ENCODE assay signal across 22 cellular contexts in genomic region chr10:112189465-112189864, GRCh38. TPM values are rescaled to one million over a fixed set of nuclear protein-coding genes. Genes with fewer than 3 reads are reported as not detected.
DNase-seq lines count a peak whose midpoint lies in the region; ATAC-seq and TF ChIP-seq lines count a peak whose summit lies in the region.
"Had no signal": no experiment of that assay in that cellular context is flagged by ENCODE, and none has a peak within 500 bp of the region (broad histone marks: within the 10 kb centered on the region; RNA-seq: fewer than 3 reads in every experiment).

No MANE protein-coding gene starts in this region.

- H2AFZ ChIP-seq in DND-41 (ENCODE audit: low read depth, low read length), result peak overlapping the region; percentile 21; the same call in 1 of the 2 replicates

- H3K9me3 ChIP-seq in DND-41 (ENCODE audit: insufficient read depth, low read length, severe bottlenecking) (no peaks in the 10 kb centered on the region), liver (ENCODE audit: control insufficient read depth in 4 of 4, low read length in 3 of 4) (no peaks in the 10 kb centered on the region), vagina (no peaks in the 10 kb centered on the region)
- no peaks in the 10 kb centered on the region for H3K9me3 ChIP-seq in effector memory CD4-positive, alpha-beta T cell (ENCODE audit: control insufficient read depth, low read length)

- no peak for TF ChIP-seq POLR2A in vagina (IDR thresholded peaks at IDR 0.05)

- no peaks in the 10 kb centered on the region for H3K79me2 ChIP-seq in DND-41 (ENCODE audit: insufficient read depth, low read length)

- H3K4me1 ChIP-seq in DND-41 (ENCODE audit: insufficient read depth, low read length) (peaks cover 9% of the 10 kb centered on the region), liver (ENCODE audit: control insufficient read depth in 4 of 4, insufficient read depth in 4 of 4, low read length in 3 of 4) (peaks cover 9 to 66% (median 39%) of the 10 kb centered on the region in 4 donors), vagina (peaks cover under 1% of the 10 kb centered on the region)
- H3K4me1 ChIP-seq in effector memory CD4-positive, alpha-beta T cell (ENCODE audit: control insufficient read depth, insufficient read depth, low read length, poor library complexity, severe bottlenecking), result no peaks in the 10 kb centered on the region

- H4K20me1 ChIP-seq in DND-41 (ENCODE audit: insufficient read depth, low read length), result no peaks in the 10 kb centered on the region

- no peak overlapping the region for H3K4me2 ChIP-seq in DND-41 (ENCODE audit: insufficient read depth, low read length)
- H3K4me2 ChIP-seq: KMS-11 had no signal

- intact Hi-C loops in vagina (cut with DNase I), result no loop called here

- H3K36me3 ChIP-seq in DND-41 (ENCODE audit: insufficient read depth, low read length) (no peaks in the 10 kb centered on the region), liver (ENCODE audit: control insufficient read depth in 4 of 4, insufficient read depth in 3 of 4, low read depth in 1 of 4, low read length in 3 of 4) (peaks cover 0 to 10% (median 2%) of the 10 kb centered on the region in 4 donors), vagina (no peaks in the 10 kb centered on the region)
- H3K36me3 ChIP-seq in effector memory CD4-positive, alpha-beta T cell (ENCODE audit: control insufficient read depth, insufficient read depth, low read length), result no peaks in the 10 kb centered on the region

- ATAC-seq in DND-41 (ENCODE audit: insufficient read depth, low read depth), result no peak
- ATAC-seq: Right ventricle myocardium inferior had no signal

- TF ChIP-seq CTCF in DND-41 (IDR thresholded peaks at IDR 0.05; ENCODE audit: borderline replicate concordance, extremely low read depth, low read length, poor library complexity, severe bottlenecking), result no peak
- TF ChIP-seq CTCF in liver (IDR thresholded peaks at IDR 0.05; ENCODE audit: low read depth, low read length, missing input control), result no peak
- TF ChIP-seq CTCF in vagina (IDR thresholded peaks at IDR 0.05), result no peak

- H3K9ac ChIP-seq in DND-41 (ENCODE audit: low read depth, low read length) (no peak overlapping the region), liver (ENCODE audit: low read depth in 1 of 2, low read length in 2 of 2) (no peak overlapping the region)
- H3K9ac ChIP-seq: KMS-11 had no signal

- 39% methylated on average over 5 of the region's 5 CpGs for WGBS in liver

- TF ChIP-seq RAD21 in liver (IDR thresholded peaks at IDR 0.05), result no peak

- H3K27me3 ChIP-seq in DND-41 (ENCODE audit: insufficient read depth, low read length, poor library complexity), result no peaks in the 10 kb centered on the region
- no peaks in the 10 kb centered on the region for H3K27me3 ChIP-seq in liver (ENCODE audit: control insufficient read depth in 4 of 4, insufficient read depth in 4 of 4, low read length in 3 of 4)
- no peaks in the 10 kb centered on the region for H3K27me3 ChIP-seq in vagina
- no peaks in the 10 kb centered on the region for H3K27me3 ChIP-seq in effector memory CD4-positive, alpha-beta T cell (replicated peaks; ENCODE audit: control insufficient read depth, insufficient read depth, low read length, poor library complexity, severe bottlenecking)

- H3K4me3 ChIP-seq in DND-41 (ENCODE audit: low read depth in 1 of 2, low read length in 2 of 2), result no peak overlapping the region
- H3K4me3 ChIP-seq in liver (ENCODE audit: low read depth in 1 of 3, low read length in 3 of 3), result no peak overlapping the region
- no peak overlapping the region for H3K4me3 ChIP-seq in vagina
- no peak overlapping the region for H3K4me3 ChIP-seq in effector memory CD4-positive, alpha-beta T cell (ENCODE audit: insufficient read depth, low read depth, low read length, poor library complexity, severe bottlenecking)

- no peak for DNase-seq in DND-41
- DNase-seq in cerebellar cortex (ENCODE audit: low spot score), result peak; percentile 11
- DNase-seq in superior temporal gyrus (ENCODE audit: extremely low spot score), result peak; percentile 54
- DNase-seq in NK-92 (lab: John Stamatoyannopoulos, UW; ENCODE audit: unreplicated experiment), result no peak
- DNase-seq in vagina (ENCODE audit: extremely low spot score in 2 of 2), result no peak
- no peak for DNase-seq in effector memory CD4-positive, alpha-beta T cell
- DNase-seq: 8988T, EL, GOT3, HCEC 1CT, NCI-H1105, NCI-H146, NCI-H2029, NCI-H2227 treated with DMSO at 0.1 percent for 48 hours, NCI-H510A, NCI-H748 treated with DMSO at 0.1 percent for 48 hours, OCI-M1 had no signal

- H3K27ac ChIP-seq in DND-41 (ENCODE audit: low read length), result no peak overlapping the region
- peak overlapping the region; percentile 49 to 56 for H3K27ac ChIP-seq in liver (ENCODE audit: low read depth in 1 of 2, low read length in 2 of 2)
- no peak overlapping the region for H3K27ac ChIP-seq in vagina
- no peak overlapping the region for H3K27ac ChIP-seq in effector memory CD4-positive, alpha-beta T cell (ENCODE audit: insufficient read depth, low read length, poor library complexity, severe bottlenecking)
- H3K27ac ChIP-seq: C4-2B, HL-60, KMS-11 had no signal

TF ChIP-seq in liver, 16 proteins besides CTCF, POLR2A, EP300 and RAD21:
- TF ChIP-seq SP1 (IDR thresholded peaks at IDR 0.05), result no peak
- TF ChIP-seq YY1 (IDR thresholded peaks at IDR 0.05), result no peak
- peak in 1 of 2 donors; percentile 12 for TF ChIP-seq HNF4A (conservative IDR thresholded peaks at IDR 0.05)
- TF ChIP-seq RXRA (IDR thresholded peaks at IDR 0.05), result peak in 1 of 2 donors; percentile 17
- peak in 1 of 2 donors; percentile 35 for TF ChIP-seq EGR1 (IDR thresholded peaks at IDR 0.05; ENCODE audit: low read depth in 2 of 2)
- TF ChIP-seq JUND (IDR thresholded peaks at IDR 0.05), result peak in 1 of 2 donors; percentile 21
- TF ChIP-seq, protein P1, sequence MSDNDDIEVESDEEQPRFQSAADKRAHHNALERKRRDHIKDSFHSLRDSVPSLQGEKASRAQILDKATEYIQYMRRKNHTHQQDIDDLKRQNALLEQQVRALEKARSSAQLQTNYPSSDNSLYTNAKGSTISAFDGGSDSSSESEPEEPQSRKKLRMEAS (IDR thresholded peaks at IDR 0.05), result no peak

RNA-seq across cellular contexts. Expression of gene GPAM, which starts 5.9 kb away (rescaled TPM):
- 100 to 1,000 TPM; 157 to 214 TPM for total RNA-seq in liver
- polyA plus RNA-seq in liver, result 100 to 1,000 TPM in 1 of 2 donors, 10 to 100 TPM in 1; 35.5 to 136 TPM
- total RNA-seq in vagina, result 6.9 TPM

Comparison
In these comparisons a context has a peak if more than half of its experiments do, and no peak if none do; other contexts are left out.
1. DNase-seq: peak in cerebellar cortex (single experiment) and superior temporal gyrus (single experiment); none in DND-41 (single experiment), NK-92 (single experiment), vagina (0 of 2) and effector memory CD4-positive, alpha-beta T cell (0 of 3).
2. H3K27ac ChIP-seq: peak in liver (2 of 2); none in DND-41 (single experiment), vagina (single experiment) and effector memory CD4-positive, alpha-beta T cell (single experiment).
3. RNA of gene GPAM, which starts 5.9 kb away (total RNA-seq): 157 to 214 TPM in liver; 6.9 TPM in vagina (single experiment); every median in the first group is over 10 times any median in the second.